In the genomic region with DNA sequence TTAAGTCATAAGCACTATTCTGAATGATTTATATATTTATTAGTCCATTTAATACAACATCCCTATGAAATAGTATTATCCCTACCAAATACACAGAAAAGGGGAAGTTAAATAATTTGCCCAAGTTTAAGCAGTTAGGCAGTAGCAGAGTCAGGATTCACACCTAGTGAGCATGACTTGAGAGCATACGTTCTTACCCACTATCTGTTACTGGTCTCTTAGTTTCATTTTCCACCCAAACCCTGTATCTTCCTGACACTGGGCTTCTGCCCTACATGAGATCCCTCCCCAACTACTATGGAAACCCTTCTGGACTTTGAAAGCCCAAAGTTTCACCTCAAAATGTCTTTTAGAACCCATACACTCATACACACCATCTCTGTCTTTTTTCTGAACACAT, we compare ENCODE assay signal across 9 cellular contexts. TPM values are rescaled to one million over a fixed set of nuclear protein-coding genes. Genes with fewer than 3 reads are reported as not detected.
DNase-seq lines count a peak whose midpoint lies in the region; ATAC-seq and TF ChIP-seq lines count a peak whose summit lies in the region.
"Had no signal": no experiment of that assay in that cellular context is flagged by ENCODE, and none has a peak within 500 bp of the region (broad histone marks: within the 10 kb centered on the region; RNA-seq: fewer than 3 reads in every experiment).

No MANE protein-coding gene starts in this region.

- intact Hi-C loops in activated T-helper 2 cell treated with anti-CD3 and anti-CD28 coated beads, Interferon-gamma antibody, Interleukin-2, Interleukin-4, amounts not matched to agents 10 μg/mL and 5 μg/mL and 100 μg/mL, durations not matched to agents 14 hours and 24 hours and 36 hours (cut with micrococcal nuclease) = loop anchor here (5.0 kb wide), 2 partner anchors 201 to 351 kb away; no protein-coding TSS in a partner anchor

- H3K36me3 Mint-ChIP-seq in activated T-helper 2 cell treated with anti-CD3 and anti-CD28 coated beads, Interferon-gamma antibody, Interleukin-2, Interleukin-4, amounts not matched to agents 10 μg/mL and 5 μg/mL and 100 μg/mL, durations not matched to agents 14 hours and 24 hours and 36 hours (ENCODE audit: low read depth) = peaks cover 3% of the 10 kb centered on the region
- no peaks in the 10 kb centered on the region for H3K36me3 Mint-ChIP-seq in osteocyte (ENCODE audit: unreplicated experiment)

- H3K27me3 Mint-ChIP-seq in activated T-helper 2 cell treated with anti-CD3 and anti-CD28 coated beads, Interferon-gamma antibody, Interleukin-2, Interleukin-4, amounts not matched to agents 10 μg/mL and 5 μg/mL and 100 μg/mL, durations not matched to agents 14 hours and 24 hours and 36 hours (ENCODE audit: low read depth) = peaks cover 5% of the 10 kb centered on the region
- H3K27me3 Mint-ChIP-seq in osteocyte (ENCODE audit: unreplicated experiment) = peaks cover 46% of the 10 kb centered on the region

- no peak for TF ChIP-seq CTCF in GM13977 (IDR thresholded peaks at IDR 0.05; ENCODE audit: extremely low read depth, insufficient read depth, missing control alignments)
- TF ChIP-seq CTCF in osteocyte (IDR thresholded peaks at IDR 0.05) = no peak

- peaks cover 18% of the 10 kb centered on the region for H3K4me1 Mint-ChIP-seq in activated T-helper 2 cell treated with anti-CD3 and anti-CD28 coated beads, Interferon-gamma antibody, Interleukin-2, Interleukin-4, amounts not matched to agents 10 μg/mL and 5 μg/mL and 100 μg/mL, durations not matched to agents 14 hours and 24 hours and 36 hours (ENCODE audit: low read depth)
- H3K4me1 Mint-ChIP-seq in osteocyte (ENCODE audit: unreplicated experiment) = peaks cover 6% of the 10 kb centered on the region

- no peaks in the 10 kb centered on the region for H3K9me3 Mint-ChIP-seq in activated T-helper 2 cell treated with anti-CD3 and anti-CD28 coated beads, Interferon-gamma antibody, Interleukin-2, Interleukin-4, amounts not matched to agents 10 μg/mL and 5 μg/mL and 100 μg/mL, durations not matched to agents 14 hours and 24 hours and 36 hours
- H3K9me3 Mint-ChIP-seq in osteocyte (ENCODE audit: unreplicated experiment) = no peaks in the 10 kb centered on the region

- no peak overlapping the region for H3K4me3 Mint-ChIP-seq in activated T-helper 2 cell treated with anti-CD3 and anti-CD28 coated beads, Interferon-gamma antibody, Interleukin-2, Interleukin-4, amounts not matched to agents 10 μg/mL and 5 μg/mL and 100 μg/mL, durations not matched to agents 14 hours and 24 hours and 36 hours (ENCODE audit: low read depth)
- H3K4me3 Mint-ChIP-seq in osteocyte (ENCODE audit: unreplicated experiment) = no peak overlapping the region

- ATAC-seq in GM21423 (IDR thresholded peaks at IDR 0.05; ENCODE audit: unreplicated experiment) = peak; percentile 54
- ATAC-seq in HG03442 (IDR thresholded peaks at IDR 0.05; ENCODE audit: unreplicated experiment) = peak; percentile 37

- peak overlapping the region; percentile 0 for H3K27ac Mint-ChIP-seq in activated T-helper 2 cell treated with anti-CD3 and anti-CD28 coated beads, Interferon-gamma antibody, Interleukin-2, Interleukin-4, amounts not matched to agents 10 μg/mL and 5 μg/mL and 100 μg/mL, durations not matched to agents 14 hours and 24 hours and 36 hours
- H3K27ac Mint-ChIP-seq in osteocyte (ENCODE audit: unreplicated experiment) = no peak overlapping the region

- DNase-seq in GM13977 (ENCODE audit: low spot score) (peak; percentile 46), LoVo (ENCODE audit: low spot score) (no peak), cerebellum (ENCODE audit: low spot score) (no peak), NCI-H524 treated with DMSO at 0.1 percent for 48 hours (lab: John Stamatoyannopoulos, UW) (no peak), osteocyte (ENCODE audit: extremely low spot score, unreplicated experiment) (no peak)
- no peak for DNase-seq in activated T-helper 2 cell treated with anti-CD3 and anti-CD28 coated beads, Interferon-gamma antibody, Interleukin-2, Interleukin-4, amounts not matched to agents 10 μg/mL and 5 μg/mL and 100 μg/mL, durations not matched to agents 14 hours and 24 hours and 36 hours (ENCODE audit: low spot score)
- DNase-seq: NCI-H187 had no signal

- in situ Hi-C loops in GM13977 (cut with MboI; ENCODE audit: low pct_unique_long_range_greater_than_20kb, low sequenced_read_pairs, unreplicated experiment) = no loop called here

RNA-seq across cellular contexts. Expression of gene ATOSA, which starts 4.4 kb away (rescaled TPM):
- 14.4 TPM in 2 replicates for total RNA-seq in activated T-helper 2 cell treated with anti-CD3 and anti-CD28 coated beads, Interferon-gamma antibody, Interleukin-2, Interleukin-4, amounts not matched to agents 10 μg/mL and 5 μg/mL and 100 μg/mL, durations not matched to agents 14 hours and 24 hours and 36 hours
- total RNA-seq in cerebellum (65.0 TPM), osteocyte (33.6 and 37.1 TPM in 2 replicates)
